Comparison of ENCODE assay signal across 20 cellular contexts in genomic region chr7:64101943-64102655, GRCh38. TPM values are rescaled to one million over a fixed set of nuclear protein-coding genes. Genes with fewer than 3 reads are reported as not detected.
"Had no signal": no experiment of that assay in that cellular context is flagged by ENCODE, and none has a peak within 500 bp of the region (broad histone marks: within the 10 kb centered on the region; RNA-seq: fewer than 3 reads in every experiment).

No MANE protein-coding gene starts in this region.

- H3K4me1 ChIP-seq: heart right ventricle, lower lobe of right lung, transverse colon had no signal

- H3K27ac ChIP-seq: dorsolateral prefrontal cortex, heart right ventricle, lower lobe of right lung, neutrophil, thoracic aorta, transverse colon had no signal

- H3K36me3 ChIP-seq: heart right ventricle, lower lobe of right lung, neutrophil, thoracic aorta, transverse colon had no signal

- DNase-seq: central memory CD4-positive, alpha-beta T cell; cortex of kidney; effector CD8-positive, alpha-beta T cell; heart right ventricle; islet precursor cell; lower lobe of right lung; midbrain; right cardiac atrium; stimulated activated CD4-positive, alpha-beta T cell treated with anti-CD3 and anti-CD28 coated beads, Interleukin-2, amount 100 ng/mL, for 48 hours; substantia nigra; transverse colon had no signal

- ATAC-seq: heart right ventricle, left lobe of liver, right cardiac atrium had no signal

- H3K4me3 ChIP-seq: dorsolateral prefrontal cortex, heart right ventricle, lower lobe of right lung, smooth muscle cell, thoracic aorta, transverse colon had no signal

- H3K27me3 ChIP-seq: neutrophil, transverse colon had no signal

RNA-seq across cellular contexts. Expression of gene ZNF727, which starts 56.9 kb away (rescaled TPM):
- total RNA-seq: glomerular endothelial cell, osteocyte, smooth muscle cell had no signal
- polyA plus RNA-seq: fibroblast of lung, neural cell, smooth muscle cell had no signal
